Comparison of ENCODE assay signal across 16 cellular contexts in genomic region chr21:25569084-25569483, GRCh38. TPM values are rescaled to one million over a fixed set of nuclear protein-coding genes. Genes with fewer than 3 reads are reported as not detected.
DNase-seq lines count a peak whose midpoint lies in the region; ATAC-seq, FAIRE-seq and TF ChIP-seq lines count a peak whose summit lies in the region.
"Had no signal": no experiment of that assay in that cellular context is flagged by ENCODE, and none has a peak within 500 bp of the region (broad histone marks: within the 10 kb centered on the region; RNA-seq: fewer than 3 reads in every experiment).

No MANE protein-coding gene starts in this region.

- H3K27ac ChIP-seq in mesenchymal stem cell (ENCODE audit: low read length, poor library complexity, severe bottlenecking) = peak overlapping the region; percentile 40
- H3K27ac ChIP-seq in gastroesophageal sphincter = no peak overlapping the region

- no peak overlapping the region for H2AFZ ChIP-seq in mesenchymal stem cell (ENCODE audit: low read depth, low read length)

- H3K4me1 Mint-ChIP-seq in activated CD4-positive, alpha-beta T cell treated with anti-CD3 and anti-CD28 coated beads, Interleukin-2, amount 10 ng/mL, durations not matched to agents 7 days and 5 days = peaks cover 85% of the 10 kb centered on the region
- H3K4me1 Mint-ChIP-seq in activated CD8-positive, alpha-beta T cell treated with anti-CD3 and anti-CD28 coated beads, Interleukin-2, amount 10 ng/mL, durations not matched to agents 7 days and 5 days (ENCODE audit: low read depth) = peaks cover 81% of the 10 kb centered on the region

- no peak overlapping the region for H3K14ac ChIP-seq in mesenchymal stem cell (ENCODE audit: low read length in 2 of 2)

- H2BK120ac ChIP-seq in mesenchymal stem cell (ENCODE audit: low read depth, low read length) = no peak overlapping the region

- peak overlapping the region; percentile 5 for H3K4me3 Mint-ChIP-seq in activated CD4-positive, alpha-beta T cell treated with anti-CD3 and anti-CD28 coated beads, Interleukin-2, amount 10 ng/mL, durations not matched to agents 7 days and 5 days
- no peak overlapping the region for H3K4me3 Mint-ChIP-seq in activated CD8-positive, alpha-beta T cell treated with anti-CD3 and anti-CD28 coated beads, Interleukin-2, amount 10 ng/mL, durations not matched to agents 7 days and 5 days

- H2BK12ac ChIP-seq in mesenchymal stem cell (ENCODE audit: low read length in 2 of 2) = no peak overlapping the region

- ATAC-seq in activated CD8-positive, alpha-beta T cell treated with anti-CD3 and anti-CD28 coated beads, Interleukin-2, amount 10 ng/mL, durations not matched to agents 7 days and 5 days = no peak
- no peak for ATAC-seq in Right ventricle myocardium inferior
- no peak for ATAC-seq in gastroesophageal sphincter
- ATAC-seq: lower lobe of right lung had no signal

- H3K79me1 ChIP-seq in mesenchymal stem cell (replicated peaks; ENCODE audit: low read length, poor library complexity, severe bottlenecking) = peaks cover 5% of the 10 kb centered on the region

- peak overlapping the region; percentile 77 for H3K27ac Mint-ChIP-seq in activated CD4-positive, alpha-beta T cell treated with anti-CD3 and anti-CD28 coated beads, Interleukin-2, amount 10 ng/mL, durations not matched to agents 7 days and 5 days
- peak overlapping the region; percentile 36 for H3K27ac Mint-ChIP-seq in activated CD8-positive, alpha-beta T cell treated with anti-CD3 and anti-CD28 coated beads, Interleukin-2, amount 10 ng/mL, durations not matched to agents 7 days and 5 days

- H3K4me1 ChIP-seq in mesenchymal stem cell (ENCODE audit: control insufficient read depth, insufficient read depth, low read depth, low read length) (peaks cover 2% of the 10 kb centered on the region), gastroesophageal sphincter (peaks cover 0 to 3% (median 0%) of the 10 kb centered on the region in 3 donors)

- no peak overlapping the region for H2BK15ac ChIP-seq in mesenchymal stem cell (ENCODE audit: low read depth, poor library complexity, severe bottlenecking)

- peak; percentile 79 for FAIRE-seq in GM12892 (lab: Jason Lieb, UNC)
- FAIRE-seq: bronchial epithelial cell had no signal

- H3K27me3 Mint-ChIP-seq in activated CD4-positive, alpha-beta T cell treated with anti-CD3 and anti-CD28 coated beads, Interleukin-2, amount 10 ng/mL, durations not matched to agents 7 days and 5 days = no peaks in the 10 kb centered on the region
- H3K27me3 Mint-ChIP-seq in activated CD8-positive, alpha-beta T cell treated with anti-CD3 and anti-CD28 coated beads, Interleukin-2, amount 10 ng/mL, durations not matched to agents 7 days and 5 days (ENCODE audit: low read depth) = no peaks in the 10 kb centered on the region

- WGBS in mesenchymal stem cell = 100% methylated on average over 1 of the region's 1 CpG
- 100% methylated on average over 1 of the region's 1 CpG; no CpG with 5 or more reads in 1 of the 2 donors for WGBS in gastroesophageal sphincter (ENCODE audit: low coverage in 1 of 2), 2 donors
- WGBS in lower leg skin, 2 donors = 89 to 97% methylated on average over 1 of the region's 1 CpG

- no peak overlapping the region for H3K9ac ChIP-seq in mesenchymal stem cell (ENCODE audit: low read length)

- H3K9me3 ChIP-seq in mesenchymal stem cell (ENCODE audit: control insufficient read depth, low read length) = no peaks in the 10 kb centered on the region
- no peaks in the 10 kb centered on the region for H3K9me3 ChIP-seq in gastroesophageal sphincter
- H3K9me3 ChIP-seq: lower lobe of right lung, transverse colon had no signal

- H3K36me3 ChIP-seq in mesenchymal stem cell (ENCODE audit: control insufficient read depth in 1 of 2, insufficient read depth in 2 of 2, low read depth in 1 of 2, low read length in 2 of 2) (peaks cover 0 to 25% of the 10 kb centered on the region in 2 experiments), gastroesophageal sphincter (peaks cover 0 to 28% of the 10 kb centered on the region in 2 donors)
- H3K36me3 ChIP-seq: lower lobe of right lung, transverse colon had no signal

- intact Hi-C loops in Right ventricle myocardium inferior (cut with DNase I) = no loop called here
- intact Hi-C loops in lower leg skin (cut with DNase I; ENCODE audit: low total_unique reads) = no loop called here

- H3K18ac ChIP-seq in mesenchymal stem cell (ENCODE audit: low read depth in 1 of 2, low read length in 2 of 2) = no peak overlapping the region

- no peak for DNase-seq in activated CD4-positive, alpha-beta T cell treated with anti-CD3 and anti-CD28 coated beads, Interleukin-2, amount 10 ng/mL, durations not matched to agents 7 days and 5 days
- DNase-seq in activated CD4-positive, alpha-beta T cell treated with anti-CD3 and anti-CD28 coated beads, Interleukin-2, amount 50 U/mL, for 48 hours = no peak
- no peak for DNase-seq in GM12892 (ENCODE audit: insufficient read length)
- DNase-seq in activated CD8-positive, alpha-beta T cell treated with anti-CD3 and anti-CD28 coated beads, Interleukin-2, amount 10 ng/mL, durations not matched to agents 7 days and 5 days = no peak
- no peak for DNase-seq in mesenchymal stem cell
- DNase-seq in Right ventricle myocardium inferior (ENCODE audit: missing footprints) = no peak
- no peak for DNase-seq in lower leg skin (ENCODE audit: low spot score in 2 of 2)
- DNase-seq: activated CD4-positive, CD25-positive, alpha-beta regulatory T cell treated with anti-CD3 and anti-CD28 coated beads, Interleukin-2, amount 50 U/mL, for 72 hours; activated gamma-delta T cell; effector CD4-positive, alpha-beta T cell; lower lobe of right lung; NCI-H187; NCI-H69; transverse colon had no signal

- CTCF ChIA-PET in activated CD4-positive, alpha-beta T cell treated with anti-CD3 and anti-CD28 coated beads, Interleukin-2, amount 10 ng/mL, durations not matched to agents 7 days and 5 days (lab: Charles Lee) = interaction anchor here (1.0 to 1.1 kb wide), 2 partner anchors 25 to 40 kb away, joined by 3 read pairs; no protein-coding TSS in a partner anchor
- CTCF ChIA-PET in activated CD8-positive, alpha-beta T cell treated with anti-CD3 and anti-CD28 coated beads, Interleukin-2, amount 10 ng/mL, durations not matched to agents 7 days and 5 days (lab: Charles Lee) = interaction anchor here (0.9 to 3.5 kb wide), 6 partner anchors 9 to 146 kb away, joined by 3 to 40 read pairs (median 6); no protein-coding TSS in a partner anchor

- H3K4me3 ChIP-seq in mesenchymal stem cell (ENCODE audit: insufficient read depth in 1 of 2, low read depth in 1 of 2, low read length in 2 of 2) = no peak overlapping the region
- no peak overlapping the region for H3K4me3 ChIP-seq in gastroesophageal sphincter
- H3K4me3 ChIP-seq in lower leg skin (ENCODE audit: low read depth, poor library complexity, severe bottlenecking) = no peak overlapping the region
- H3K4me3 ChIP-seq: lower lobe of right lung, transverse colon had no signal

- H4K91ac ChIP-seq in mesenchymal stem cell (ENCODE audit: low read length) = no peak overlapping the region

- H2BK5ac ChIP-seq in mesenchymal stem cell (ENCODE audit: low read depth, low read length, poor library complexity, severe bottlenecking) = no peak overlapping the region

- no peak overlapping the region for H3K4ac ChIP-seq in mesenchymal stem cell (ENCODE audit: low read depth in 1 of 2, low read length in 2 of 2)

- no peak overlapping the region for H2AK5ac ChIP-seq in mesenchymal stem cell (ENCODE audit: low read length, severe bottlenecking)

- H3K23ac ChIP-seq in mesenchymal stem cell (ENCODE audit: low read length in 2 of 2) = no peak overlapping the region

- TF ChIP-seq CTCF in gastroesophageal sphincter (IDR thresholded peaks at IDR 0.05) = no peak
- no peak for TF ChIP-seq CTCF in lower leg skin (IDR thresholded peaks at IDR 0.05)

- no peaks in the 10 kb centered on the region for H3K9me3 Mint-ChIP-seq in activated CD4-positive, alpha-beta T cell treated with anti-CD3 and anti-CD28 coated beads, Interleukin-2, amount 10 ng/mL, durations not matched to agents 7 days and 5 days
- no peaks in the 10 kb centered on the region for H3K9me3 Mint-ChIP-seq in activated CD8-positive, alpha-beta T cell treated with anti-CD3 and anti-CD28 coated beads, Interleukin-2, amount 10 ng/mL, durations not matched to agents 7 days and 5 days (ENCODE audit: insufficient read depth)

- POLR2A ChIA-PET in activated CD4-positive, alpha-beta T cell treated with anti-CD3 and anti-CD28 coated beads, Interleukin-2, amount 10 ng/mL, durations not matched to agents 7 days and 5 days (lab: Charles Lee) = interaction anchor here (1.2 kb wide), 1 partner anchor 148 kb away, joined by 4 read pairs; no protein-coding TSS in a partner anchor
- POLR2A ChIA-PET in activated CD8-positive, alpha-beta T cell treated with anti-CD3 and anti-CD28 coated beads, Interleukin-2, amount 10 ng/mL, durations not matched to agents 7 days and 5 days (lab: Charles Lee) = interaction anchor here (2.7 kb wide), 1 partner anchor 148 kb away, joined by 9 read pairs; no protein-coding TSS in a partner anchor

- H4K8ac ChIP-seq in mesenchymal stem cell (ENCODE audit: low read length) = no peak overlapping the region

- peak; percentile 51 for TF ChIP-seq POLR2A in GM12892 (IDR thresholded peaks at IDR 0.05; ENCODE audit: low read depth, low read length)
- no peak for TF ChIP-seq POLR2A in gastroesophageal sphincter (IDR thresholded peaks at IDR 0.05)
- no peak for TF ChIP-seq POLR2A in lower leg skin (IDR thresholded peaks at IDR 0.05)

- TF ChIP-seq EP300 in gastroesophageal sphincter (IDR thresholded peaks at IDR 0.05) = no peak

- peaks cover 45% of the 10 kb centered on the region for H3K36me3 Mint-ChIP-seq in activated CD4-positive, alpha-beta T cell treated with anti-CD3 and anti-CD28 coated beads, Interleukin-2, amount 10 ng/mL, durations not matched to agents 7 days and 5 days (ENCODE audit: low read depth)
- peaks cover 68% of the 10 kb centered on the region for H3K36me3 Mint-ChIP-seq in activated CD8-positive, alpha-beta T cell treated with anti-CD3 and anti-CD28 coated beads, Interleukin-2, amount 10 ng/mL, durations not matched to agents 7 days and 5 days (ENCODE audit: low read depth)

- H3K4me2 ChIP-seq in mesenchymal stem cell (ENCODE audit: low read length, poor library complexity, severe bottlenecking) = no peak overlapping the region

- H3K27me3 ChIP-seq in mesenchymal stem cell (ENCODE audit: control insufficient read depth in 1 of 2, insufficient read depth in 1 of 2, low read length in 2 of 2) = no peaks in the 10 kb centered on the region
- H3K27me3 ChIP-seq in gastroesophageal sphincter = no peaks in the 10 kb centered on the region
- H3K27me3 ChIP-seq: transverse colon had no signal

RNA-seq across cellular contexts. Expression of gene MRPL39, which starts 38.2 kb away (rescaled TPM):
- 10 to 100 TPM; 36.0 to 36.1 TPM for total RNA-seq in activated CD4-positive, alpha-beta T cell treated with anti-CD3 and anti-CD28 coated beads, Interleukin-2, amount 10 ng/mL, durations not matched to agents 7 days and 5 days
- 85.2 TPM for polyA plus RNA-seq in GM12892 (2012; ENCODE audit: missing spikeins)
- 10 to 100 TPM; 42.7 to 44.5 TPM for total RNA-seq in activated CD8-positive, alpha-beta T cell treated with anti-CD3 and anti-CD28 coated beads, Interleukin-2, amount 10 ng/mL, durations not matched to agents 7 days and 5 days
- polyA plus RNA-seq in mesenchymal stem cell (2013, experiment 1 of 2) = 25.8 TPM
- polyA plus RNA-seq in mesenchymal stem cell (2013, experiment 2 of 2) = 27.0 TPM
- 59.4 TPM for total RNA-seq in Right ventricle myocardium inferior
- 10 to 100 TPM; 17.0 to 37.4 (median 25.4) TPM for total RNA-seq in gastroesophageal sphincter
- 10 to 100 TPM; 18.0 to 26.5 (median 21.4) TPM for total RNA-seq in lower leg skin
